Comparison of ENCODE assay signal across 35 cellular contexts in genomic region chr9:17665450-17665849, GRCh38.
"Had no signal": no experiment of that assay in that cellular context is flagged by ENCODE, and none has a peak within 500 bp of the region (broad histone marks: within the 10 kb centered on the region; RNA-seq: fewer than 3 reads in every experiment).

No MANE protein-coding gene starts in this region.

- H3K4me3 ChIP-seq: MG63 had no signal

- DNase-seq: Karpas-422, Kasumi-1, MG63, MM.1S, MV-4-11, NCI-H1048, NCI-H1092, NCI-H1092 treated with DMSO at 0.1 percent for 48 hours, NCI-H1105, NCI-H1105 treated with DMSO at 0.1 percent for 48 hours, NCI-H1417, NCI-H1417 treated with DMSO at 0.1 percent for 48 hours, NCI-H1436, NCI-H1436 treated with DMSO at 0.1 percent for 48 hours, NCI-H146, NCI-H1694, NCI-H1694 treated with DMSO at 0.1 percent for 48 hours, NCI-H187, NCI-H187 treated with DMSO at 0.1 percent for 48 hours, NCI-H1930, NCI-H2029, NCI-H2029 treated with DMSO at 0.1 percent for 48 hours, NCI-H2081, NCI-H2081 treated with DMSO at 0.1 percent for 48 hours, NCI-H2107, NCI-H2171, NCI-H2171 treated with DMSO at 0.1 percent for 48 hours, NCI-H2227 treated with DMSO at 0.1 percent for 48 hours, NCI-H226, NCI-H345, NCI-H446, NCI-H446 treated with DMSO at 0.1 percent for 48 hours, NCI-H510A, NCI-H510A treated with DMSO at 0.1 percent for 48 hours, NCI-H524 had no signal

- H3K36me3 ChIP-seq: MG63 had no signal

- H3K9me3 ChIP-seq: MG63 had no signal
